In the genomic region with DNA sequence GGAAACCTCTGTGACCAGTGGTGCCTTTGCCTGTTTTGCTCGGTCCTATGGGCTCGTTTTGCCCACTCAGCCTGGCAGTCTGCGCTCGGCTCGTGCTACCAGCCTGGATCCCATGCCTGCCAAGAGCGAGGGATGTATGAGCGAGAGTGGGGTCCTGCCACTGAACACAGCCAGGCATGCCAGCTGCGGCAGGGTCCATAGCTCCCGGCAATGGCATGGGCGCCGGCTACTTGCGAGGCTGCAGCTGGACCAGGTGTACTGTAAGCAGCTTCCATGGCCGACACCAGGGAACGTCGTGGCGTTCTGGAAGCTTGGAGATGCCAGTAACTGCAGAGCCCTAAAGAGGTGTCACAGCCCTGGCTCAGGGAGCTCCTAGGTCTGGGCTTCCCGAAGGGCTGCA, we compare ENCODE assay signal across 19 cellular contexts.
"Had no signal": no experiment of that assay in that cellular context is flagged by ENCODE, and none has a peak within 500 bp of the region (broad histone marks: within the 10 kb centered on the region; RNA-seq: fewer than 3 reads in every experiment).

No MANE protein-coding gene starts in this region.

- ATAC-seq: effector memory CD8-positive, alpha-beta T cell; gastroesophageal sphincter; left cardiac atrium; natural killer cell; stimulated activated effector memory CD8-positive, alpha-beta T cell treated with anti-CD3 and anti-CD28 coated beads, Interleukin-12 subunit alpha, Interleukin-12 subunit beta, amount 100 ng/mL, for 72 hours had no signal

- H3K27ac ChIP-seq: epithelial cell of prostate, esophagus muscularis mucosa, gastroesophageal sphincter, left ventricle myocardium inferior, lower lobe of right lung, neutrophil, suprapubic skin, thyroid gland, uterus had no signal

- DNase-seq: effector memory CD8-positive, alpha-beta T cell; immature natural killer cell; left cardiac atrium; left ventricle myocardium inferior; lower lobe of right lung; natural killer cell; stimulated activated CD4-positive, alpha-beta T cell treated with anti-CD3 and anti-CD28 coated beads, Interleukin-4, amount 100 ng/mL, for 1 hour; stimulated activated CD8-positive, alpha-beta memory T cell treated with anti-CD3 and anti-CD28 coated beads, Interleukin-4, amount 100 ng/mL, for 48 hours; stimulated activated naive CD8-positive, alpha-beta T cell treated with anti-CD3 and anti-CD28 coated beads, Interleukin-15, Interleukin-2, amounts not matched to agents 100 U/mL and 50 U/mL, for 24 hours; thyroid gland; uterus had no signal

- H3K4me1 ChIP-seq: esophagus muscularis mucosa, gastroesophageal sphincter, left ventricle myocardium inferior, lower lobe of right lung, suprapubic skin, thyroid gland, uterus had no signal

- H3K4me3 ChIP-seq: esophagus muscularis mucosa, gastroesophageal sphincter, left ventricle myocardium inferior, lower lobe of right lung, suprapubic skin, thyroid gland, uterus had no signal

- H3K27me3 ChIP-seq: esophagus muscularis mucosa, gastroesophageal sphincter, neutrophil, suprapubic skin, thyroid gland, uterus had no signal

- H3K36me3 ChIP-seq: uterus had no signal

- FAIRE-seq: colon, keratinocyte had no signal

- H3K9me3 ChIP-seq: esophagus muscularis mucosa, gastroesophageal sphincter, left ventricle myocardium inferior, lower lobe of right lung, neutrophil, suprapubic skin, thyroid gland, uterus had no signal
